In genomic region chr11:93197383-93198220, GRCh38 we compare ENCODE assay signal across 8 cellular contexts. TPM values are rescaled to one million over a fixed set of nuclear protein-coding genes. Genes with fewer than 3 reads are reported as not detected.
DNase-seq lines count a peak whose midpoint lies in the region; ATAC-seq and TF ChIP-seq lines count a peak whose summit lies in the region.

Gene SLC36A4 (minus strand): TSS chr11:93197991. CDS start chr11:93197832, 159 bp downstream.

- peak within 1 kb of the TSS; percentile 84 for H3K4me3 ChIP-seq in AG09309 (ENCODE audit: control insufficient read depth, low read depth, low read length)

- CTCF ChIA-PET in activated CD4-positive, alpha-beta T cell treated with anti-CD3 and anti-CD28 coated beads for 36 hours (lab: Charles Lee) = interaction anchor here (0.6 to 1.0 kb wide), 2 partner anchors 27 to 459 kb away, joined by 3 read pairs; no protein-coding TSS in a partner anchor

- ATAC-seq in GM19025 (IDR thresholded peaks at IDR 0.05; ENCODE audit: low read depth, unreplicated experiment) (peak; percentile 88), HG03280 (IDR thresholded peaks at IDR 0.05; ENCODE audit: unreplicated experiment) (peak; percentile 88)
- ATAC-seq in activated CD4-positive, alpha-beta T cell treated with anti-CD3 and anti-CD28 coated beads for 36 hours = peak; percentile 92

- POLR2A ChIA-PET in activated CD4-positive, alpha-beta T cell treated with anti-CD3 and anti-CD28 coated beads for 36 hours (lab: Charles Lee) = interaction anchor here (1.3 kb wide), 1 partner anchor 543 kb away, joined by 3 read pairs; the partner anchor contains the start of genes C11orf54 and TAF1D

- peak within 1 kb of the TSS; percentile 94 for H3K4me3 Mint-ChIP-seq in activated CD4-positive, alpha-beta T cell treated with anti-CD3 and anti-CD28 coated beads for 36 hours
- H3K4me3 Mint-ChIP-seq in chondrocyte (ENCODE audit: unreplicated experiment) = peak within 1 kb of the TSS; percentile 84

- TF ChIP-seq CTCF in AG09309 (IDR thresholded peaks at IDR 0.05; ENCODE audit: control insufficient read depth, insufficient read depth, low read depth, low read length, missing control alignments) (no peak), chondrocyte (IDR thresholded peaks at IDR 0.05) (no peak)

- peaks cover 19% of the 10 kb centered on the region for H3K4me1 Mint-ChIP-seq in activated CD4-positive, alpha-beta T cell treated with anti-CD3 and anti-CD28 coated beads for 36 hours
- peaks cover 13% of the 10 kb centered on the region for H3K4me1 Mint-ChIP-seq in chondrocyte (ENCODE audit: low read depth)

- DNase-seq in AG09309 (ENCODE audit: low read depth) = peak; percentile 93
- peak; percentile 90 for DNase-seq in NCI-H345 treated with DMSO at 0.1 percent for 48 hours (lab: John Stamatoyannopoulos, UW; ENCODE audit: unreplicated experiment)
- DNase-seq in activated CD4-positive, alpha-beta T cell treated with anti-CD3 and anti-CD28 coated beads for 36 hours = peak; percentile 94
- DNase-seq in chondrocyte (ENCODE audit: low spot score) = peak; percentile 96
- peak; percentile 90 for DNase-seq in kidney glomerular epithelial cell (lab: John Stamatoyannopoulos, UW)
- DNase-seq in stimulated activated CD4-positive, alpha-beta T cell treated with anti-CD3 and anti-CD28 coated beads, Interleukin-15, amount 100 ng/mL, for 48 hours (ENCODE audit: low read depth in 2 of 2) = peak; percentile 76 to 84

- no peaks in the 10 kb centered on the region for H3K9me3 Mint-ChIP-seq in activated CD4-positive, alpha-beta T cell treated with anti-CD3 and anti-CD28 coated beads for 36 hours (ENCODE audit: low read depth)
- H3K9me3 Mint-ChIP-seq in chondrocyte (ENCODE audit: low read depth) = no peaks in the 10 kb centered on the region

- H3K36me3 Mint-ChIP-seq in activated CD4-positive, alpha-beta T cell treated with anti-CD3 and anti-CD28 coated beads for 36 hours (ENCODE audit: low read depth) = peaks cover 4% of the 10 kb centered on the region
- peaks cover 2% of the 10 kb centered on the region for H3K36me3 Mint-ChIP-seq in chondrocyte (ENCODE audit: low read depth)

- H3K27ac Mint-ChIP-seq in activated CD4-positive, alpha-beta T cell treated with anti-CD3 and anti-CD28 coated beads for 36 hours = peak within 1 kb of the TSS; percentile 97
- peak within 1 kb of the TSS; percentile 96 for H3K27ac Mint-ChIP-seq in chondrocyte (ENCODE audit: unreplicated experiment)

- peaks cover 1% of the 10 kb centered on the region for H3K27me3 Mint-ChIP-seq in activated CD4-positive, alpha-beta T cell treated with anti-CD3 and anti-CD28 coated beads for 36 hours
- peaks cover 13% of the 10 kb centered on the region for H3K27me3 Mint-ChIP-seq in chondrocyte (ENCODE audit: low read depth)

- intact Hi-C loops in activated CD4-positive, alpha-beta T cell treated with anti-CD3 and anti-CD28 coated beads for 36 hours (cut with DNase I, micrococcal nuclease) = loop anchor here (1.0 to 5.0 kb wide), 8 partner anchors 345 to 1295 kb away; partner anchors contain the start of genes C11orf54 (in 2 of the 2), CEP295 (in 2 of the 2), TAF1D (in 2 of the 2) and ANKRD49 (in 1 of the 2)

RNA-seq across cellular contexts. Expression of gene SLC36A4, which starts in this region (rescaled TPM):
- total RNA-seq in activated CD4-positive, alpha-beta T cell treated with anti-CD3 and anti-CD28 coated beads for 36 hours = 10 to 100 TPM; 13.9 to 16.1 TPM
- total RNA-seq in chondrocyte = 16.5 to 28.9 TPM (median 20.9 TPM) in 3 replicates

Comparison
In these comparisons a context has a peak if more than half of its experiments do, and no peak if none do; other contexts are left out.
1. Peak in every context shown above with its lines: DNase-seq, ATAC-seq and H3K4me3 ChIP-seq.